Comparison of ENCODE assay signal across 15 cellular contexts in the genomic region with DNA sequence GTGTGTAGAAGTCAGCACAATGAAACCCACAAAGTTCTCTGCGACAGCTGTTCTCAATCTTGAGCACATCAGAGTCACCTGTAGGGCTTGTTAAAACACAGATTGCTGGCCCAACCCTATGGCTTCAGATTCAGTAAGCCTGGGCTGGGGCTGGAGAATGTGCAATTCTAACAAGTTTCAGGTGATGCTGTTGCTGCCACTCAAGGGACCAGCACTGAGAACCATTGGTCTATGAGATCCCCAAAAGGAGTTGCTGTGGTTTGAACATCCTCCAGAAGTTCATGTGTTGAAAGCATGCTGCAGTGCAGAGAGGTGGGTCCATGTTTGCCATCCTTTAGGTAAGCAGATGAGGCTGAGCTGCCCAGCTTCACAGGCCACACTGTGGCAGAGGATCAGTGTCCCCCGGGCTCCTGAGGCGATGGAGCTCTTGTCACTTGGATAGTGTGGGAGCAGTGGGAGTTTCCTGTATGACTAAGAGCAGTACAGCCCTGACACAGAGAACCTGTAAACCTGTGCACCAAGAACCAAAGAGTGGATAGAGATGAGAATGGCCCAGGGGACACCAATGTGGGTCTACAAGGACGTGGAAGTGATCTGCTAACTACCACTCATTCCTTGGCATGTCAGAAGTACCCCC. TPM values are rescaled to one million over a fixed set of nuclear protein-coding genes. Genes with fewer than 3 reads are reported as not detected.
DNase-seq lines count a peak whose midpoint lies in the region; ATAC-seq and TF ChIP-seq lines count a peak whose summit lies in the region.
"Had no signal": no experiment of that assay in that cellular context is flagged by ENCODE, and none has a peak within 500 bp of the region (broad histone marks: within the 10 kb centered on the region; RNA-seq: fewer than 3 reads in every experiment).

No MANE protein-coding gene starts in this region.

- POLR2A ChIA-PET in activated CD8-positive, alpha-beta T cell treated with anti-CD3 and anti-CD28 coated beads, Interleukin-2, amount 10 ng/mL, durations not matched to agents 7 days and 5 days (lab: Charles Lee) = no interaction called here

- H3K4me3 Mint-ChIP-seq in activated CD8-positive, alpha-beta T cell treated with anti-CD3 and anti-CD28 coated beads, Interleukin-2, amount 10 ng/mL, durations not matched to agents 7 days and 5 days = no peak overlapping the region
- H3K4me3 Mint-ChIP-seq: naive thymus-derived CD8-positive, alpha-beta T cell had no signal

- ATAC-seq in GM18502 (IDR thresholded peaks at IDR 0.05; ENCODE audit: poor library complexity, unreplicated experiment) = peak; percentile 65
- ATAC-seq in GM19395 (IDR thresholded peaks at IDR 0.05; ENCODE audit: unreplicated experiment) = peak; percentile 61
- peak; percentile 73 for ATAC-seq in HG02885 (IDR thresholded peaks at IDR 0.05; ENCODE audit: poor library complexity, unreplicated experiment)
- ATAC-seq in activated CD8-positive, alpha-beta T cell treated with anti-CD3 and anti-CD28 coated beads, Interleukin-2, amount 10 ng/mL, durations not matched to agents 7 days and 5 days = peak; percentile 25
- no peak for ATAC-seq in SK-N-SH treated with all-trans-retinoic acid at 6 μM for 48 hours
- ATAC-seq: gastrocnemius medialis; lower lobe of right lung; naive thymus-derived CD8-positive, alpha-beta T cell had no signal

- peak overlapping the region; percentile 11 for H3K27ac Mint-ChIP-seq in activated CD8-positive, alpha-beta T cell treated with anti-CD3 and anti-CD28 coated beads, Interleukin-2, amount 10 ng/mL, durations not matched to agents 7 days and 5 days

- CTCF ChIA-PET in activated CD8-positive, alpha-beta T cell treated with anti-CD3 and anti-CD28 coated beads, Interleukin-2, amount 10 ng/mL, durations not matched to agents 7 days and 5 days (lab: Charles Lee) = interaction anchor here (0.8 to 4.6 kb wide), 4 partner anchors 11 to 205 kb away, joined by 3 to 29 read pairs (median 4); no protein-coding TSS in a partner anchor

- peaks cover 2% of the 10 kb centered on the region for H3K36me3 Mint-ChIP-seq in activated CD8-positive, alpha-beta T cell treated with anti-CD3 and anti-CD28 coated beads, Interleukin-2, amount 10 ng/mL, durations not matched to agents 7 days and 5 days (ENCODE audit: low read depth)
- H3K36me3 Mint-ChIP-seq: naive thymus-derived CD8-positive, alpha-beta T cell had no signal

- no peaks in the 10 kb centered on the region for H3K36me3 ChIP-seq in brain microvascular endothelial cell (replicated peaks)
- H3K36me3 ChIP-seq: gastrocnemius medialis, lower lobe of right lung had no signal

- H3K27me3 ChIP-seq in brain microvascular endothelial cell (replicated peaks) = no peaks in the 10 kb centered on the region
- H3K27me3 ChIP-seq: gastrocnemius medialis had no signal

- no peaks in the 10 kb centered on the region for H3K9me3 Mint-ChIP-seq in activated CD8-positive, alpha-beta T cell treated with anti-CD3 and anti-CD28 coated beads, Interleukin-2, amount 10 ng/mL, durations not matched to agents 7 days and 5 days (ENCODE audit: insufficient read depth)
- H3K9me3 Mint-ChIP-seq: naive thymus-derived CD8-positive, alpha-beta T cell had no signal

- in situ Hi-C loops in brain microvascular endothelial cell (cut with HindIII; ENCODE audit: low pct_ligation_motif_present, low sequenced_read_pairs) = no loop called here

- no peak overlapping the region for H3K4me3 ChIP-seq in brain microvascular endothelial cell (ENCODE audit: low read depth, low read length)
- H3K4me3 ChIP-seq: gastrocnemius medialis, lower lobe of right lung had no signal

- peaks cover 5% of the 10 kb centered on the region for H3K27me3 Mint-ChIP-seq in activated CD8-positive, alpha-beta T cell treated with anti-CD3 and anti-CD28 coated beads, Interleukin-2, amount 10 ng/mL, durations not matched to agents 7 days and 5 days (ENCODE audit: low read depth)

- TF ChIP-seq CTCF in brain microvascular endothelial cell (IDR thresholded peaks at IDR 0.05; ENCODE audit: low read depth, low read length, missing control alignments) = no peak

- H3K27ac ChIP-seq in brain microvascular endothelial cell = no peak overlapping the region
- H3K27ac ChIP-seq: gastrocnemius medialis, lower lobe of right lung had no signal

- peaks cover 18% of the 10 kb centered on the region for H3K4me1 Mint-ChIP-seq in activated CD8-positive, alpha-beta T cell treated with anti-CD3 and anti-CD28 coated beads, Interleukin-2, amount 10 ng/mL, durations not matched to agents 7 days and 5 days (ENCODE audit: low read depth)

- DNase-seq in activated CD8-positive, alpha-beta T cell treated with anti-CD3 and anti-CD28 coated beads, Interleukin-2, amount 10 ng/mL, durations not matched to agents 7 days and 5 days = no peak
- no peak for DNase-seq in DMS153 (lab: John Stamatoyannopoulos, UW)
- no peak for DNase-seq in activated effector memory CD4-positive, alpha-beta T cell treated with Interleukin-2 at 50 U/mL for 16 hours
- DNase-seq in brain microvascular endothelial cell = no peak
- DNase-seq: activated CD4-positive, CD25-positive, alpha-beta regulatory T cell; activated T-cell treated with anti-CD3 and anti-CD28 coated beads for 4 hours; gastrocnemius medialis; lower lobe of right lung; naive thymus-derived CD8-positive, alpha-beta T cell; NCI-H2081; NCI-H69 had no signal

TF ChIP-seq in SK-N-SH treated with all-trans-retinoic acid at 6 μM for 48 hours, 23 proteins besides CTCF, POLR2A, EP300 and RAD21:
- TF ChIP-seq ZC3H10 (CRISPR knock-in tag; IDR thresholded peaks at IDR 0.05) = no peak
- no peak for TF ChIP-seq ISL1 (CRISPR knock-in tag; IDR thresholded peaks at IDR 0.05)
- TF ChIP-seq, protein P1, sequence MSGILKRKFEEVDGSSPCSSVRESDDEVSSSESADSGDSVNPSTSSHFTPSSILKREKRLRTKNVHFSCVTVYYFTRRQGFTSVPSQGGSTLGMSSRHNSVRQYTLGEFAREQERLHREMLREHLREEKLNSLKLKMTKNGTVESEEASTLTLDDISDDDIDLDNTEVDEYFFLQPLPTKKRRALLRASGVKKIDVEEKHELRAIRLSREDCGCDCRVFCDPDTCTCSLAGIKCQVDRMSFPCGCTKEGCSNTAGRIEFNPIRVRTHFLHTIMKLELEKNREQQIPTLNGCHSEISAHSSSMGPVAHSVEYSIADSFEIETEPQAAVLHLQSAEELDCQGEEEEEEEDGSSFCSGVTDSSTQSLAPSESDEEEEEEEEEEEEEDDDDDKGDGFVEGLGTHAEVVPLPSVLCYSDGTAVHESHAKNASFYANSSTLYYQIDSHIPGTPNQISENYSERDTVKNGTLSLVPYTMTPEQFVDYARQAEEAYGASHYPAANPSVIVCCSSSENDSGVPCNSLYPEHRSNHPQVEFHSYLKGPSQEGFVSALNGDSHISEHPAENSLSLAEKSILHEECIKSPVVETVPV (CRISPR knock-in tag; IDR thresholded peaks at IDR 0.05) = no peak
- TF ChIP-seq CSDC2 (CRISPR knock-in tag; IDR thresholded peaks at IDR 0.05) = no peak
- no peak for TF ChIP-seq OSR1 (CRISPR knock-in tag; IDR thresholded peaks at IDR 0.05)
- no peak for TF ChIP-seq ESRRG (CRISPR knock-in tag; IDR thresholded peaks at IDR 0.05)
- TF ChIP-seq ZNF565 (CRISPR knock-in tag; conservative IDR thresholded peaks at IDR 0.05; ENCODE audit: low read depth) = no peak
- TF ChIP-seq ARNTL (CRISPR knock-in tag; IDR thresholded peaks at IDR 0.05; ENCODE audit: borderline replicate concordance, low read depth) = no peak
- no peak for TF ChIP-seq PPARA (CRISPR knock-in tag; IDR thresholded peaks at IDR 0.05; ENCODE audit: borderline replicate concordance)
- TF ChIP-seq, protein P2, sequence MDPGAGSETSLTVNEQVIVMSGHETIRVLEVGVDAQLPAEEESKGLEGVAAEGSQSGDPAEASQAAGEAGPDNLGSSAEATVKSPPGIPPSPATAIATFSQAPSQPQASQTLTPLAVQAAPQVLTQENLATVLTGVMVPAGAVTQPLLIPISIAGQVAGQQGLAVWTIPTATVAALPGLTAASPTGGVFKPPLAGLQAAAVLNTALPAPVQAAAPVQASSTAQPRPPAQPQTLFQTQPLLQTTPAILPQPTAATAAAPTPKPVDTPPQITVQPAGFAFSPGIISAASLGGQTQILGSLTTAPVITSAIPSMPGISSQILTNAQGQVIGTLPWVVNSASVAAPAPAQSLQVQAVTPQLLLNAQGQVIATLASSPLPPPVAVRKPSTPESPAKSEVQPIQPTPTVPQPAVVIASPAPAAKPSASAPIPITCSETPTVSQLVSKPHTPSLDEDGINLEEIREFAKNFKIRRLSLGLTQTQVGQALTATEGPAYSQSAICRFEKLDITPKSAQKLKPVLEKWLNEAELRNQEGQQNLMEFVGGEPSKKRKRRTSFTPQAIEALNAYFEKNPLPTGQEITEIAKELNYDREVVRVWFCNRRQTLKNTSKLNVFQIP (CRISPR knock-in tag; IDR thresholded peaks at IDR 0.05; ENCODE audit: borderline replicate concordance, low read depth) = no peak
- TF ChIP-seq, protein P3, sequence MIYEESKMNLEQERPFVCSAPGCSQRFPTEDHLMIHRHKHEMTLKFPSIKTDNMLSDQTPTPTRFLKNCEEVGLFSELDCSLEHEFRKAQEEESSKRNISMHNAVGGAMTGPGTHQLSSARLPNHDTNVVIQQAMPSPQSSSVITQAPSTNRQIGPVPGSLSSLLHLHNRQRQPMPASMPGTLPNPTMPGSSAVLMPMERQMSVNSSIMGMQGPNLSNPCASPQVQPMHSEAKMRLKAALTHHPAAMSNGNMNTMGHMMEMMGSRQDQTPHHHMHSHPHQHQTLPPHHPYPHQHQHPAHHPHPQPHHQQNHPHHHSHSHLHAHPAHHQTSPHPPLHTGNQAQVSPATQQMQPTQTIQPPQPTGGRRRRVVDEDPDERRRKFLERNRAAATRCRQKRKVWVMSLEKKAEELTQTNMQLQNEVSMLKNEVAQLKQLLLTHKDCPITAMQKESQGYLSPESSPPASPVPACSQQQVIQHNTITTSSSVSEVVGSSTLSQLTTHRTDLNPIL (CRISPR knock-in tag; IDR thresholded peaks at IDR 0.05; ENCODE audit: low read depth) = no peak
- TF ChIP-seq ZNF70 (CRISPR knock-in tag; IDR thresholded peaks at IDR 0.05) = no peak
- no peak for TF ChIP-seq ZFP30 (CRISPR knock-in tag; IDR thresholded peaks at IDR 0.05)
- TF ChIP-seq SNAI2 (CRISPR knock-in tag; IDR thresholded peaks at IDR 0.05) = no peak
- TF ChIP-seq ZNF8 (CRISPR knock-in tag; IDR thresholded peaks at IDR 0.05) = no peak
- TF ChIP-seq ZFP3 (CRISPR knock-in tag; IDR thresholded peaks at IDR 0.05) = no peak

RNA-seq across cellular contexts. Expression of a gene that starts 8.0 kb away (rescaled TPM):
- total RNA-seq in activated CD8-positive, alpha-beta T cell treated with anti-CD3 and anti-CD28 coated beads, Interleukin-2, amount 10 ng/mL, durations not matched to agents 7 days and 5 days = 100 to 1,000 TPM; 201 to 206 TPM
